In the genomic region with DNA sequence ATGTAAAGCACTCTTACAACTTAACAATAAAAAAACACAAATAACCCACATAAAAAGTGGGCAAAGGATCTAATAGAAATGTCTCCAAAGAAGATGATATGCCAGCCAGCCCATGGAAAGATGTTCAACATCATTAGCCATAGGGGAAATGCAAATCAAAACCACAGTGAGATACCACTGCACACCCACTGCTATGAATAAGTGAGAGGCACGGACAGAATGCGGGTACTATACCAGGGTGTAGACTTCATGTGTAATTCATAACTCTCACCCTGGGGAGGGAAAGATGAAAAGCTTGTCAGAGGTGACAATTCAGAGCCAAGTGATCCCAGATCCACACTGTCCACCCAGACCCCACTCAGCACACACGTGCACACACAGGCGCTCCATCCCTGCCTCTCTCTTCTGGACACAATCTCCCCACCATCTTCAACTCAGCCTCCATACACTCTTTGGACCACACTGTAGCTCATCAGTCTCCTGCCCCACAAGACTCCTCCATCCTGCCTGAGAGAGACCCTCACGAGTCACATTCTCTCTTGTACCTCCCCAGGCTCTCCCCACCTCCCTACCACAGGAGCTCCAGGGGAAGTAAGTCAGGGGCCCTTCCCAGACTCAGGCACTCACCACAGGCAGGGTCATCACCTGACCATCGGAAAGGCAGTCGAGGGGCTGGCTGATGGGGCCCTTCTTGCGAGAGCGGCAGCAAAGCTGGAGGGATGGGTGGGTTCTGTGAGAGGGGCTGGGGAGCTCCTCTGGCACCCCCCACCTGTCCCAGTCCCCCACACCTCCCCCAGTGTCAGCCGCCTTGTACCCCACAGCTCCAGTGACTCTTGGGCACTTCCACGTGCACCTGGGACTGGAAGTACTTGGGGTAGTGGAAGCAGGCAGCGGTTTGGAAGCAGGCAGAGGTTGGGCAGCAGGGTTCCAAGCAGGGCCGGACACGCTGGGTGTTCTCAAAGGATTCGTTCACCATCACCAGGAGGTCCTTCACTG, we compare ENCODE assay signal across 24 cellular contexts. TPM values are rescaled to one million over a fixed set of nuclear protein-coding genes. Genes with fewer than 3 reads are reported as not detected.
"Had no signal": no experiment of that assay in that cellular context is flagged by ENCODE, and none has a peak within 500 bp of the region (broad histone marks: within the 10 kb centered on the region; RNA-seq: fewer than 3 reads in every experiment).

No MANE protein-coding gene starts in this region.

- H3K27ac Mint-ChIP-seq: activated B cell treated with CpG ODN at 0.5 μM for 24 hours; activated naive CD8-positive, alpha-beta T cell; natural killer cell; T-helper 2 cell treated with Interferon-gamma antibody and Interleukin-4, amounts not matched to agents 5 μg/mL and 100 μg/mL, for 36 hours had no signal

- H3K27me3 Mint-ChIP-seq: activated naive CD8-positive, alpha-beta T cell; brain had no signal

- DNase-seq: activated B cell treated with CpG ODN at 0.5 μM for 24 hours; activated CD4-positive, alpha-beta T cell treated with anti-CD3 and anti-CD28 coated beads, Interleukin-2, amount 50 U/mL, for 48 hours; activated effector memory CD4-positive, alpha-beta T cell treated with anti-CD3 and anti-CD28 coated beads, Interleukin-2, amount 50 U/mL, for 16 hours; central memory CD4-positive, alpha-beta T cell; cortex of kidney; effector CD8-positive, alpha-beta T cell; esophagus squamous epithelium; hippocampal formation; kidney glomerular epithelial cell; mesendoderm; natural killer cell; nucleus accumbens; stimulated activated CD4-positive, alpha-beta T cell treated with anti-CD3 and anti-CD28 coated beads, Interleukin-2, amount 100 ng/mL, for 48 hours; stimulated activated naive CD4-positive, alpha-beta T cell; SW 1271; trophoblast cell had no signal

- FAIRE-seq: endothelial cell of umbilical vein had no signal

- H3K36me3 Mint-ChIP-seq: activated naive CD8-positive, alpha-beta T cell; brain; natural killer cell had no signal

- H3K4me3 Mint-ChIP-seq: activated B cell treated with CpG ODN at 0.5 μM for 24 hours; activated naive CD8-positive, alpha-beta T cell; brain; natural killer cell; T-helper 2 cell treated with Interferon-gamma antibody and Interleukin-4, amounts not matched to agents 5 μg/mL and 100 μg/mL, for 36 hours had no signal

- H3K4me1 Mint-ChIP-seq: brain had no signal

- H3K9me3 Mint-ChIP-seq: activated B cell treated with CpG ODN at 0.5 μM for 24 hours; brain; natural killer cell; T-helper 2 cell treated with Interferon-gamma antibody and Interleukin-4, amounts not matched to agents 5 μg/mL and 100 μg/mL, for 36 hours had no signal

RNA-seq across cellular contexts. Expression of gene PLA2G4E, which starts 21.3 kb away (rescaled TPM):
- total RNA-seq: activated B cell treated with CpG ODN at 0.5 μM for 24 hours, endothelial cell of umbilical vein, fibroblast of villous mesenchyme, glomerular endothelial cell, liver, natural killer cell, posterior vena cava had no signal
- polyA plus RNA-seq: endothelial cell of umbilical vein, liver had no signal
